9 cellular contexts compared by ENCODE assay signal in genomic region chr7:44967571-44968446, GRCh38. TPM values are rescaled to one million over a fixed set of nuclear protein-coding genes. Genes with fewer than 3 reads are reported as not detected.
DNase-seq lines count a peak whose midpoint lies in the region; ATAC-seq and TF ChIP-seq lines count a peak whose summit lies in the region.
"Had no signal": no experiment of that assay in that cellular context is flagged by ENCODE, and none has a peak within 500 bp of the region (broad histone marks: within the 10 kb centered on the region; RNA-seq: fewer than 3 reads in every experiment).

No MANE protein-coding gene starts in this region.

- ATAC-seq in body of pancreas (peak; percentile 31), omental fat pad (ENCODE audit: low FRiP score) (no peak)

- H3K4me1 ChIP-seq in H9 (ENCODE audit: insufficient read depth, low read length) (no peaks in the 10 kb centered on the region), body of pancreas (peaks cover 3% of the 10 kb centered on the region)

- peaks cover 0 to 5% of the 10 kb centered on the region in 2 experiments; a peak in 3 of 4 replicates for H3K4me1 Mint-ChIP-seq in H9

- no peaks in the 10 kb centered on the region for H3K9me3 Mint-ChIP-seq in H9

- no peak overlapping the region for H2BK12ac ChIP-seq in H9 (ENCODE audit: insufficient read length, low read depth, low read length)

- no peak overlapping the region for H3K9ac ChIP-seq in H9 (ENCODE audit: extremely low read depth, insufficient read length, low read length)

- no peak overlapping the region for H3K4me3 Mint-ChIP-seq in H9

- H2AFZ ChIP-seq in H9 (ENCODE audit: low read length) = no peak overlapping the region

- in situ Hi-C loops in G401 (cut with HindIII; ENCODE audit: low sequenced_read_pairs) = no loop called here

- TF ChIP-seq POLR2A in body of pancreas (IDR thresholded peaks at IDR 0.05) = no peak

- H3K9me3 ChIP-seq in H9 (ENCODE audit: control insufficient read depth, low read depth, low read length) = no peaks in the 10 kb centered on the region
- no peaks in the 10 kb centered on the region for H3K9me3 ChIP-seq in body of pancreas

- H3K27ac ChIP-seq in H9 (ENCODE audit: insufficient read length, low read depth, low read length) (no peak overlapping the region), body of pancreas (no peak overlapping the region)

- no peak overlapping the region for H4K5ac ChIP-seq in H9 (ENCODE audit: insufficient read length, low read depth, low read length)

- peak overlapping the region in 1 of 3 experiments; percentile 28; a peak in 1 of 7 replicates for H3K27ac Mint-ChIP-seq in H9

- H3K4me3 ChIP-seq in body of pancreas = no peak overlapping the region

- peaks cover 9% of the 10 kb centered on the region for H3K27me3 Mint-ChIP-seq in H9 (ENCODE audit: low read depth)

- H3K79me2 ChIP-seq in H9 (ENCODE audit: insufficient read depth, low read length) = no peaks in the 10 kb centered on the region

- no peak overlapping the region for H3K23ac ChIP-seq in H9 (ENCODE audit: insufficient read length, low read depth, low read length)

- H4K91ac ChIP-seq in H9 (ENCODE audit: insufficient read length, low read depth, low read length) = no peak overlapping the region

- DNase-seq in AG20443 (ENCODE audit: low spot score) (peak; percentile 51), H9 (peak; percentile 78), body of pancreas (peak in 3 of 4 donors; percentile 49 to 71 (median 51)), myocyte (ENCODE audit: low read depth) (peak; percentile 37), NCI-H2081 (lab: John Stamatoyannopoulos, UW) (no peak), G401 (ENCODE audit: low spot score) (no peak), pons (ENCODE audit: low spot score) (no peak), omental fat pad (ENCODE audit: low spot score) (no peak)
- DNase-seq: activated gamma-delta T cell had no signal

- no peaks in the 10 kb centered on the region for H4K20me1 ChIP-seq in H9 (ENCODE audit: control insufficient read depth, insufficient read depth, insufficient read length)

- H2BK15ac ChIP-seq in H9 (ENCODE audit: low read depth, low read length) = no peak overlapping the region

- H3T11ph ChIP-seq in H9 (ENCODE audit: low read length) = no peak overlapping the region

- no peak overlapping the region for H3K18ac ChIP-seq in H9 (ENCODE audit: insufficient read length, low read depth, low read length)

- TF ChIP-seq CTCF in H9 (conservative IDR thresholded peaks at IDR 0.05) (peak; percentile 60; the same call in 2 of the 3 replicates), body of pancreas (IDR thresholded peaks at IDR 0.05) (peak in 5 of 7 experiments; percentile 4 to 40 (median 27)), omental fat pad (IDR thresholded peaks at IDR 0.05) (no peak)

- H3K79me1 ChIP-seq in H9 (ENCODE audit: insufficient read depth, low read depth, low read length, poor library complexity, severe bottlenecking) = no peaks in the 10 kb centered on the region

- H3K4ac ChIP-seq in H9 (ENCODE audit: low read depth, low read length) = no peak overlapping the region

- no peaks in the 10 kb centered on the region for H3K36me3 ChIP-seq in body of pancreas (replicated peaks in 1 of 2; ENCODE audit: insufficient read depth in 1 of 2, low read depth in 2 of 2)

- H2AK5ac ChIP-seq in H9 (ENCODE audit: insufficient read length, low read length) = no peak overlapping the region

- H3K56ac ChIP-seq in H9 (ENCODE audit: insufficient read length, low read depth, low read length) = no peak overlapping the region

- no peak overlapping the region for H2BK20ac ChIP-seq in H9 (ENCODE audit: low read depth, low read length, poor library complexity, severe bottlenecking)

- intact Hi-C loops in body of pancreas (cut with DNase I) = no loop called here

- H2BK120ac ChIP-seq in H9 (ENCODE audit: low read depth, low read length, poor library complexity, severe bottlenecking) = no peak overlapping the region

- H2BK5ac ChIP-seq in H9 (ENCODE audit: insufficient read length, low read length) = no peak overlapping the region

- no peak overlapping the region for H3K14ac ChIP-seq in H9 (ENCODE audit: insufficient read depth, low read length)

- H3K27me3 ChIP-seq in H9 (ENCODE audit: insufficient read depth, low read length) = no peaks in the 10 kb centered on the region
- no peaks in the 10 kb centered on the region for H3K27me3 ChIP-seq in body of pancreas

- WGBS in H9 (ENCODE audit: extremely low coverage, insufficient read length, low lambda C conversion rate) = no CpG with 5 or more reads among the region's 18 CpGs
- 60 to 73% methylated on average over 14 to 18 of the region's 18 CpGs for WGBS in body of pancreas, 2 donors

- H4K8ac ChIP-seq in H9 (replicated peaks; ENCODE audit: insufficient read length, low read depth, low read length) = no peak overlapping the region

- H3K36me3 Mint-ChIP-seq in H9 (ENCODE audit: insufficient read depth in 1 of 3, low read depth in 3 of 3) = no peaks in the 10 kb centered on the region; a peak in 1 of 7 replicates

- H3K4me2 ChIP-seq in H9 (ENCODE audit: insufficient read depth, insufficient read length, low read length) = no peak overlapping the region

- no peaks in the 10 kb centered on the region for H3K23me2 ChIP-seq in H9 (ENCODE audit: insufficient read length, low read depth, low read length, poor library complexity, severe bottlenecking)

RNA-seq across cellular contexts. Expression of gene MYO1G, which starts 11.0 kb away (rescaled TPM):
- total RNA-seq in H9 (2021) (0.55 and 0.57 TPM in 2 replicates), body of pancreas (1 to 10 TPM; 2.3 to 3.3 TPM), myocyte (0.35 and 0.83 TPM in 2 replicates), omental fat pad (10 to 100 TPM in 1 of 4 donors, 1 to 10 TPM in 3; 2.6 to 14.7 (median 4.0) TPM)
- polyA plus RNA-seq in myocyte (2012) = 0.82 TPM
- total RNA-seq in G401 (2014; rRNA removed; shearing (Covaris generic)) = 0.37 and 0.98 TPM in 2 replicates

RNA-seq across cellular contexts. Expression of gene CCM2, which starts 32.2 kb away (rescaled TPM):
- total RNA-seq in H9 (2021) = 30.4 and 30.5 TPM in 2 replicates
- 10 to 100 TPM; 19.4 to 22.3 TPM for total RNA-seq in body of pancreas
- 95.6 and 113 TPM in 2 replicates for total RNA-seq in myocyte
- 107 TPM for polyA plus RNA-seq in myocyte (2012)
- 30.2 and 34.2 TPM in 2 replicates for total RNA-seq in G401 (2014; rRNA removed; shearing (Covaris generic))
- 10 to 100 TPM; 40.5 to 61.7 (median 57.6) TPM for total RNA-seq in omental fat pad

Comparison
In these comparisons a context has a peak if more than half of its experiments do, and no peak if none do; other contexts are left out.
1. DNase-seq: peak in AG20443 (single experiment), H9 (single experiment), body of pancreas (3 of 4) and myocyte (single experiment); none in NCI-H2081 (0 of 2), G401 (single experiment), pons (single experiment) and omental fat pad (single experiment).
2. CTCF ChIP-seq: peak in H9 (single experiment) and body of pancreas (5 of 7); none in omental fat pad (0 of 3).